Comparison of ENCODE assay signal across 17 cellular contexts in the genomic region with DNA sequence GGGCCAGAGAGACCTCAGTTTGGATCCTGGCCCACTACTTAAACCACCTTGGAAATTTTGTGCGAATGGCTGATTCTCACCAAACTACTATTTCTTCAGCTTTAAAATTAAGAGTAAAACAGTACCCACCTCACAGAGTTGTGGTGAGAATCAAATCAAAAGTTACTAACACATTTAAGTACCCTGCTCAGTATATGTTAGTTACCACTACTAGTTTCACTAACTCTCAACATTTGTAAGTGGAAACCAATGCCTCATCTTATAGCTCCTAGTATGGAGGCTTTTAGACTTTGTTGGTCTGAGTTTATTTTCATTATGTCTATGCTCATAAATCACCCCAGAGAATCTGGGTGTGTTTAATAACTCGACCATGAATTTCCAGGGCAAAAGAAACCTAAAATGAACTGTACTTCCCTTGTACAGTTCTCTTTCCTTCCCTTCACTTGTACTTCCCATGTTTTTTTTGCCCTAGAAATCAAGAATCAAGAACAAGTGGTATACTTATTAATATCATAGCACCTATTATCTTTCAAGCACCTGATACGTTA. TPM values are rescaled to one million over a fixed set of nuclear protein-coding genes. Genes with fewer than 3 reads are reported as not detected.
DNase-seq lines count a peak whose midpoint lies in the region; ATAC-seq, FAIRE-seq and TF ChIP-seq lines count a peak whose summit lies in the region.
"Had no signal": no experiment of that assay in that cellular context is flagged by ENCODE, and none has a peak within 500 bp of the region (broad histone marks: within the 10 kb centered on the region; RNA-seq: fewer than 3 reads in every experiment).

No MANE protein-coding gene starts in this region.

- peak overlapping the region; percentile 6; the same call in 1 of the 2 replicates for H3K9ac ChIP-seq in BLaER1
- H3K9ac ChIP-seq in H1 (replicated peaks in 1 of 4; ENCODE audit: extremely low read depth in 1 of 4, low read depth in 3 of 4, low read length in 3 of 4) = no peak overlapping the region

- H3K56ac ChIP-seq in H1 (replicated peaks; ENCODE audit: insufficient read length, low read depth, low read length) = no peak overlapping the region

- H2BK5ac ChIP-seq in H1 (ENCODE audit: low read depth, low read length) = no peak overlapping the region

- no peak for FAIRE-seq in H1 (lab: Jason Lieb, UNC)
- FAIRE-seq: GM12891, keratinocyte had no signal

- H4K5ac ChIP-seq in H1 (ENCODE audit: insufficient read length, low read depth, low read length) = no peak overlapping the region

- H4K8ac ChIP-seq in H1 (ENCODE audit: extremely low read depth, insufficient read depth, low read length) = no peak overlapping the region

- no peaks in the 10 kb centered on the region for H4K20me1 ChIP-seq in BLaER1
- H4K20me1 ChIP-seq in H1 (replicated peaks in 1 of 2; ENCODE audit: control insufficient read depth in 1 of 2, insufficient read depth in 2 of 2, low read length in 2 of 2) = no peaks in the 10 kb centered on the region

- no peak for TF ChIP-seq EP300 in H1 (IDR thresholded peaks at IDR 0.05; ENCODE audit: borderline replicate concordance in 1 of 2, low read depth in 2 of 2, low read length in 2 of 2)

- no peak overlapping the region for H3K18ac ChIP-seq in H1 (ENCODE audit: extremely low read depth, low read length)

- no peak overlapping the region for H3K4ac ChIP-seq in H1 (replicated peaks; ENCODE audit: insufficient read length, low read depth, low read length)

- TF ChIP-seq CTCF in H1 (IDR thresholded peaks at IDR 0.05; ENCODE audit: control extremely low read depth in 1 of 3, insufficient read depth in 1 of 3, low read depth in 1 of 3, low read length in 3 of 3) = no peak

- WGBS in H1 (ENCODE audit: extremely low coverage in 1 of 2, insufficient coverage in 1 of 2, insufficient read length in 1 of 2, insufficient replicate concordance in 2 of 2, low coverage in 1 of 2, low lambda C conversion rate in 2 of 2, missing lambda C conversion rate in 1 of 2), 2 experiments = 96% methylated on average over 3 of the region's 3 CpGs; no CpG with 5 or more reads in 1 of the 2 experiments

- H3K79me2 ChIP-seq in H1 (ENCODE audit: control insufficient read depth in 1 of 2, insufficient read depth in 2 of 2, low read length in 2 of 2) = no peaks in the 10 kb centered on the region

- H3K4me2 ChIP-seq in BLaER1 (peak overlapping the region; percentile 66), H1 (ENCODE audit: insufficient read depth in 1 of 2, low read depth in 2 of 2, low read length in 2 of 2) (no peak overlapping the region)

- peak; percentile 38 for ATAC-seq in GM18868 (IDR thresholded peaks at IDR 0.05; ENCODE audit: unreplicated experiment)
- ATAC-seq in HG02938 (IDR thresholded peaks at IDR 0.05; ENCODE audit: unreplicated experiment) = peak; percentile 66

- POLR2A ChIA-PET in H1 (lab: Charles Lee; ENCODE audit: partially characterized antibody) = interaction anchor here (0.7 to 6.6 kb wide), 5 partner anchors 12 to 98 kb away, joined by 3 to 37 read pairs (median 4); partner anchors contain the start of gene SERBP1

- H3K23me2 ChIP-seq in H1 (ENCODE audit: low read depth, low read length) = no peaks in the 10 kb centered on the region

- CTCF ChIA-PET in H1 (lab: Charles Lee; ENCODE audit: partially characterized antibody) = interaction anchor here (0.7 to 2.5 kb wide), 7 partner anchors 10 to 95 kb away, joined by 3 to 9 read pairs (median 4); partner anchors contain the start of gene SERBP1

- no peak overlapping the region for H4K91ac ChIP-seq in H1 (replicated peaks; ENCODE audit: insufficient read length, low read length)

- peak overlapping the region; percentile 55 for H3K27ac ChIP-seq in BLaER1
- H3K27ac ChIP-seq in H1 (ENCODE audit: low read depth, low read length) = no peak overlapping the region
- H3K27ac ChIP-seq: heart right ventricle, right atrium auricular region, RWPE1, suprapubic skin had no signal

- TF ChIP-seq RAD21 in H1 (IDR thresholded peaks at IDR 0.05 in 1 of 2, conservative IDR thresholded peaks at IDR 0.05 in 1 of 2; ENCODE audit: low read depth in 2 of 2, low read length in 2 of 2) = no peak

- no peak overlapping the region for H3K4me3 ChIP-seq in BLaER1
- H3K4me3 ChIP-seq in H1 (ENCODE audit: extremely low read depth in 1 of 4, insufficient read depth in 2 of 4, low read depth in 3 of 4, low read length in 4 of 4) = no peak overlapping the region
- H3K4me3 ChIP-seq: breast epithelium, heart right ventricle, right atrium auricular region, suprapubic skin had no signal

- no peak overlapping the region for H2BK15ac ChIP-seq in H1 (ENCODE audit: low read length)

- peak overlapping the region; percentile 70; the same call in 1 of the 2 replicates for H2AFZ ChIP-seq in H1 (ENCODE audit: low read length)

- H2BK12ac ChIP-seq in H1 (ENCODE audit: low read depth, low read length) = no peak overlapping the region

- H2BK120ac ChIP-seq in H1 (replicated peaks; ENCODE audit: low read depth, low read length) = no peak overlapping the region

- H3K14ac ChIP-seq in H1 (ENCODE audit: insufficient read length) = no peak overlapping the region

- H3K4me1 ChIP-seq in BLaER1 (peaks cover 34% of the 10 kb centered on the region), H1 (replicated peaks in 1 of 4; ENCODE audit: control insufficient read depth in 3 of 4, insufficient read depth in 4 of 4, low read length in 3 of 4) (no peaks in the 10 kb centered on the region)

- TF ChIP-seq POLR2A in H1 (IDR thresholded peaks at IDR 0.05; ENCODE audit: control extremely low read depth in 1 of 2, low read depth in 2 of 2, low read length in 2 of 2) = no peak

- H3K36me3 ChIP-seq in BLaER1 = no peaks in the 10 kb centered on the region
- no peaks in the 10 kb centered on the region for H3K36me3 ChIP-seq in H1 (ENCODE audit: control insufficient read depth in 2 of 4, insufficient read depth in 4 of 4, low read length in 3 of 4)
- H3K36me3 ChIP-seq: breast epithelium, heart right ventricle, right atrium auricular region, suprapubic skin had no signal

- H3K79me1 ChIP-seq in H1 (ENCODE audit: low read depth, low read length) = no peaks in the 10 kb centered on the region

- H2BK20ac ChIP-seq in H1 (ENCODE audit: low read length) = no peak overlapping the region

- H3K27me3 ChIP-seq in BLaER1 (no peaks in the 10 kb centered on the region), H1 (replicated peaks in 1 of 4; ENCODE audit: control insufficient read depth in 3 of 4, extremely low read depth in 1 of 4, insufficient read depth in 3 of 4, low read length in 3 of 4) (no peaks in the 10 kb centered on the region)
- H3K27me3 ChIP-seq: breast epithelium, heart right ventricle, right atrium auricular region, suprapubic skin had no signal

- no peak overlapping the region for H2AK5ac ChIP-seq in H1 (ENCODE audit: low read depth, low read length)

- H3K9me3 ChIP-seq in BLaER1 (no peaks in the 10 kb centered on the region), H1 (ENCODE audit: insufficient read depth in 2 of 2, low read depth in 1 of 2, low read length in 1 of 2) (no peaks in the 10 kb centered on the region)
- H3K9me3 ChIP-seq: breast epithelium, heart right ventricle, right atrium auricular region, suprapubic skin had no signal

- no peak overlapping the region for H3K23ac ChIP-seq in H1 (ENCODE audit: insufficient read length)

- DNase-seq in H1 (ENCODE audit: low read depth in 1 of 2, low spot score in 2 of 2) = no peak
- no peak for DNase-seq in NCI-H2081 (lab: John Stamatoyannopoulos, UW)
- no peak for DNase-seq in glomerular visceral epithelial cell (ENCODE audit: extremely low spot score)
- no peak for DNase-seq in stimulated activated CD4-positive, alpha-beta T cell treated with anti-CD3 and anti-CD28 coated beads, Interleukin-2, amount 100 ng/mL, for 48 hours
- no peak for DNase-seq in NCI-H2227 (lab: John Stamatoyannopoulos, UW; ENCODE audit: unreplicated experiment)
- DNase-seq: activated naive CD4-positive, alpha-beta T cell treated with anti-CD3 and anti-CD28 coated beads, Interleukin-2, amount 10 ng/mL, durations not matched to agents 7 days and 5 days; NCI-H226 had no signal

TF ChIP-seq in H1, 55 proteins besides CTCF, POLR2A, EP300 and RAD21 (continues in another document):
- TF ChIP-seq MAX (IDR thresholded peaks at IDR 0.05) = no peak
- no peak for TF ChIP-seq CTBP2 (IDR thresholded peaks at IDR 0.05; ENCODE audit: borderline replicate concordance, insufficient read depth, insufficient read length, low read length)
- no peak for TF ChIP-seq SP4 (IDR thresholded peaks at IDR 0.05; ENCODE audit: low read length)
- no peak for TF ChIP-seq BACH1 (IDR thresholded peaks at IDR 0.05; ENCODE audit: low read length)
- no peak for TF ChIP-seq NRF1 (IDR thresholded peaks at IDR 0.05; ENCODE audit: low read depth, low read length)
- TF ChIP-seq, protein P1, sequence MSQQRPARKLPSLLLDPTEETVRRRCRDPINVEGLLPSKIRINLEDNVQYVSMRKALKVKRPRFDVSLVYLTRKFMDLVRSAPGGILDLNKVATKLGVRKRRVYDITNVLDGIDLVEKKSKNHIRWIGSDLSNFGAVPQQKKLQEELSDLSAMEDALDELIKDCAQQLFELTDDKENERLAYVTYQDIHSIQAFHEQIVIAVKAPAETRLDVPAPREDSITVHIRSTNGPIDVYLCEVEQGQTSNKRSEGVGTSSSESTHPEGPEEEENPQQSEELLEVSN (IDR thresholded peaks at IDR 0.05) = no peak
- no peak for TF ChIP-seq SIRT6 (IDR thresholded peaks at IDR 0.05; ENCODE audit: low read length)
- TF ChIP-seq CREB1 (IDR thresholded peaks at IDR 0.05) = no peak
- TF ChIP-seq SP1 (IDR thresholded peaks at IDR 0.05; ENCODE audit: low read depth, low read length) = no peak
- TF ChIP-seq FOSL1 (IDR thresholded peaks at IDR 0.05; ENCODE audit: insufficient read depth, low read depth, low read length) = no peak
- no peak for TF ChIP-seq TBP (IDR thresholded peaks at IDR 0.05; ENCODE audit: low read depth, low read length)
- TF ChIP-seq HDAC2 (IDR thresholded peaks at IDR 0.05; ENCODE audit: borderline replicate concordance in 1 of 2, low read depth in 2 of 2, low read length in 2 of 2) = no peak
- no peak for TF ChIP-seq ASH2L (IDR thresholded peaks at IDR 0.05; ENCODE audit: low read length)
- TF ChIP-seq EZH2 (IDR thresholded peaks at IDR 0.05; ENCODE audit: low read depth, low read length, severe bottlenecking) = no peak

RNA-seq across cellular contexts. Expression of gene SERBP1, which starts 11.6 kb away (rescaled TPM):
- 536 and 539 TPM in 2 replicates for total RNA-seq in H1 (2021; fragmentation: NEBNext Ultra II Directional; extraction: Animal tissue kit (Norgen Biotek cat#: 25700))
- 220 and 229 TPM in 2 replicates for polyA plus RNA-seq in H1 (2011; rRNA removed)
- polyA plus RNA-seq in H1 (2011; cell fraction: cytosol; rRNA removed) = 513 TPM
- polyA plus RNA-seq in H1 (2011; cell fraction: nucleus; rRNA removed) = 129 TPM
- 435 to 536 TPM (median 461 TPM) in 4 replicates for polyA plus RNA-seq in H1 (2012, experiment 1 of 2)
- polyA plus RNA-seq in H1 (2012, experiment 2 of 2) = 73.0 TPM
- polyA plus RNA-seq in H1 (2013, experiment 1 of 2) = 541 TPM
- polyA plus RNA-seq in H1 (2013, experiment 2 of 2) = 542 TPM
- 94.6 and 100 TPM in 2 replicates for polyA minus RNA-seq in H1 (2011; rRNA and poly(A)+ RNA removed)
- 229 TPM for polyA minus RNA-seq in H1 (2011; cell fraction: cytosol; rRNA and poly(A)+ RNA removed)
- 159 TPM for polyA minus RNA-seq in H1 (2011; cell fraction: nucleus; rRNA and poly(A)+ RNA removed)
